ENCODE assay signal across 24 cellular contexts in genomic region chr2:239190346-239190745, GRCh38.
A peak's percentile ranks its signal among the peaks of the same experiment; 100 is the strongest.
DNase-seq lines count a peak whose midpoint lies in the region; ATAC-seq and TF ChIP-seq lines count a peak whose summit lies in the region.
"Had no signal": no experiment of that assay in that cellular context is flagged by ENCODE, and none has a peak within 500 bp of the region (broad histone marks: within the 10 kb centered on the region; RNA-seq: fewer than 3 reads in every experiment).

No MANE protein-coding gene starts in this region.

- peaks cover 47% of the 10 kb centered on the region for H3K36me3 Mint-ChIP-seq in activated naive CD4-positive, alpha-beta T cell treated with anti-CD3 and anti-CD28 coated beads, Interleukin-2, amount 10 ng/mL, durations not matched to agents 7 days and 5 days
- peaks cover 39% of the 10 kb centered on the region for H3K36me3 Mint-ChIP-seq in GM23338 (ENCODE audit: low read depth)

- H3K4me3 Mint-ChIP-seq in activated naive CD4-positive, alpha-beta T cell treated with anti-CD3 and anti-CD28 coated beads, Interleukin-2, amount 10 ng/mL, durations not matched to agents 7 days and 5 days: no peak overlapping the region
- no peak overlapping the region for H3K4me3 Mint-ChIP-seq in GM23338
- H3K4me3 Mint-ChIP-seq: T-cell had no signal

- no peaks in the 10 kb centered on the region for H3K9me3 Mint-ChIP-seq in activated naive CD4-positive, alpha-beta T cell treated with anti-CD3 and anti-CD28 coated beads, Interleukin-2, amount 10 ng/mL, durations not matched to agents 7 days and 5 days
- H3K9me3 Mint-ChIP-seq in GM23338: peaks cover 6% of the 10 kb centered on the region; the same call in 1 of the 3 replicates
- H3K9me3 Mint-ChIP-seq: T-cell had no signal

- peak; percentile 8 for DNase-seq in activated naive CD4-positive, alpha-beta T cell treated with anti-CD3 and anti-CD28 coated beads, Interleukin-2, amount 10 ng/mL, durations not matched to agents 7 days and 5 days
- no peak for DNase-seq in activated naive CD4-positive, alpha-beta T cell treated with anti-CD3 and anti-CD28 coated beads, Interleukin-2, amount 50 U/mL, for 16 hours
- DNase-seq in GM23338 (ENCODE audit: low spot score): no peak
- peak; percentile 35 for DNase-seq in islet precursor cell
- DNase-seq in sigmoid colon: peak; percentile 61
- DNase-seq in medulla oblongata (ENCODE audit: extremely low spot score): no peak
- DNase-seq: activated CD4-positive, alpha-beta T cell treated with anti-CD3 and anti-CD28 coated beads for 1 hour; BE2C; brain microvascular endothelial cell; Caco-2; DMS79 treated with DMSO at 0.1 percent for 48 hours; effector memory CD4-positive, alpha-beta T cell; foreskin keratinocyte; MV-4-11; NCI-H146; NCI-H524 treated with DMSO at 0.1 percent for 48 hours; small intestine; stimulated activated CD4-positive, alpha-beta T cell treated with anti-CD3 and anti-CD28 coated beads, Interleukin-1b, Interleukin-23, amount 100 ng/mL, for 48 hours had no signal

- no peaks in the 10 kb centered on the region; the same call in 1 of the 2 replicates for H4K20me1 ChIP-seq in GM23338 (replicated peaks; ENCODE audit: insufficient read depth)

- no peaks in the 10 kb centered on the region for H3K27me3 ChIP-seq in GM23338 (ENCODE audit: insufficient read depth)
- H3K27me3 ChIP-seq in sigmoid colon: no peaks in the 10 kb centered on the region
- H3K27me3 ChIP-seq: BE2C, brain microvascular endothelial cell, foreskin keratinocyte, vagina had no signal

- H3K4me1 ChIP-seq in GM23338 (ENCODE audit: insufficient read depth): no peaks in the 10 kb centered on the region; the same call in 1 of the 2 replicates
- peaks cover 0 to 43% (median 41%) of the 10 kb centered on the region in 4 donors for H3K4me1 ChIP-seq in sigmoid colon
- H3K4me1 ChIP-seq: BE2C, Caco-2, foreskin keratinocyte, vagina had no signal

- no peak for ATAC-seq in GM23338
- ATAC-seq in HG03039 (IDR thresholded peaks at IDR 0.05; ENCODE audit: unreplicated experiment): no peak
- ATAC-seq in GM21423 (IDR thresholded peaks at IDR 0.05; ENCODE audit: unreplicated experiment): no peak
- ATAC-seq: foreskin keratinocyte, Panc1, T-cell had no signal

- H3K36me3 ChIP-seq in GM23338 (ENCODE audit: insufficient read depth) (peaks cover 6% of the 10 kb centered on the region; the same call in 1 of the 2 replicates), sigmoid colon (peaks cover 28 to 59% (median 41%) of the 10 kb centered on the region in 4 donors)

- peaks cover 19% of the 10 kb centered on the region for H3K79me2 ChIP-seq in GM23338 (replicated peaks; ENCODE audit: insufficient read depth)

- H3K27me3 Mint-ChIP-seq in activated naive CD4-positive, alpha-beta T cell treated with anti-CD3 and anti-CD28 coated beads, Interleukin-2, amount 10 ng/mL, durations not matched to agents 7 days and 5 days: no peaks in the 10 kb centered on the region
- H3K27me3 Mint-ChIP-seq in GM23338 (ENCODE audit: insufficient read depth, low read depth, poor library complexity): peaks cover 13% of the 10 kb centered on the region
- H3K27me3 Mint-ChIP-seq: T-cell had no signal

- H3K9me3 ChIP-seq in sigmoid colon: no peaks in the 10 kb centered on the region
- H3K9me3 ChIP-seq: Caco-2, vagina had no signal

- no peaks in the 10 kb centered on the region for H3F3A ChIP-seq in GM23338 (replicated peaks; ENCODE audit: low read depth)

- H3K9me2 ChIP-seq in GM23338 (ENCODE audit: insufficient read depth): no peaks in the 10 kb centered on the region

- no peak overlapping the region for H2AFZ ChIP-seq in GM23338

- 96 to 98% methylated on average over 22 of the region's 22 CpGs for WGBS in sigmoid colon, 2 donors

- no peak overlapping the region for H3K4me3 ChIP-seq in GM23338
- H3K4me3 ChIP-seq in sigmoid colon: no peak overlapping the region
- H3K4me3 ChIP-seq: vagina had no signal

- CTCF ChIA-PET in activated naive CD4-positive, alpha-beta T cell treated with anti-CD3 and anti-CD28 coated beads, Interleukin-2, amount 10 ng/mL, durations not matched to agents 7 days and 5 days (lab: Charles Lee): no interaction called here

- H3K4me1 Mint-ChIP-seq in activated naive CD4-positive, alpha-beta T cell treated with anti-CD3 and anti-CD28 coated beads, Interleukin-2, amount 10 ng/mL, durations not matched to agents 7 days and 5 days: no peaks in the 10 kb centered on the region
- peaks cover 9% of the 10 kb centered on the region for H3K4me1 Mint-ChIP-seq in GM23338

- H3K27ac ChIP-seq in GM23338 (ENCODE audit: low read depth) (no peak overlapping the region), sigmoid colon (peak overlapping the region in 1 of 4 donors; percentile 26)
- H3K27ac ChIP-seq: brain microvascular endothelial cell, foreskin keratinocyte, KMS-11, vagina had no signal

- H3K27ac Mint-ChIP-seq in activated naive CD4-positive, alpha-beta T cell treated with anti-CD3 and anti-CD28 coated beads, Interleukin-2, amount 10 ng/mL, durations not matched to agents 7 days and 5 days: peak overlapping the region; percentile 33
- 0 out of 2 replicates have a peak overlapping the region, but pooled peaks have one; percentile 8 for H3K27ac Mint-ChIP-seq in GM23338
- H3K27ac Mint-ChIP-seq: T-cell had no signal

- no peak overlapping the region for H3K4me2 ChIP-seq in GM23338
- H3K4me2 ChIP-seq: KMS-11 had no signal

- no peak for TF ChIP-seq EP300 in sigmoid colon (IDR thresholded peaks at IDR 0.05)

- no peak for TF ChIP-seq POLR2A in sigmoid colon (IDR thresholded peaks at IDR 0.05)

- intact Hi-C loops in sigmoid colon (cut with DNase I): no loop called here

- no peak for TF ChIP-seq CTCF in GM23338 (conservative IDR thresholded peaks at IDR 0.05; ENCODE audit: low read depth in 2 of 2)
- TF ChIP-seq CTCF in sigmoid colon (IDR thresholded peaks at IDR 0.05): no peak

TF ChIP-seq in GM23338, 12 proteins besides CTCF, POLR2A, EP300 and RAD21 (continues in another document):
- no peak for TF ChIP-seq POLR2AphosphoS5 (IDR thresholded peaks at IDR 0.05; ENCODE audit: low read depth)
- TF ChIP-seq JUNB (IDR thresholded peaks at IDR 0.05; ENCODE audit: unreplicated experiment): no peak
- TF ChIP-seq EZH2phosphoT487 (IDR thresholded peaks at IDR 0.05; ENCODE audit: unreplicated experiment): no peak
- no peak for TF ChIP-seq CREB1 (CRISPR knock-in tag; IDR thresholded peaks at IDR 0.05; ENCODE audit: low read depth)
- TF ChIP-seq EZH2 (IDR thresholded peaks at IDR 0.05; ENCODE audit: low read depth, unreplicated experiment): no peak
- no peak for TF ChIP-seq STAT1 (IDR thresholded peaks at IDR 0.05; ENCODE audit: unreplicated experiment)
- no peak for TF ChIP-seq REST (IDR thresholded peaks at IDR 0.05; ENCODE audit: unreplicated experiment)
- TF ChIP-seq ZNF114 (CRISPR knock-in tag; IDR thresholded peaks at IDR 0.05): no peak
- TF ChIP-seq NANOG (IDR thresholded peaks at IDR 0.05; ENCODE audit: borderline replicate concordance): no peak

Comparison
In these comparisons a context has a peak if more than half of its experiments do, and no peak if none do; other contexts are left out.
1. DNase-seq: peak in activated naive CD4-positive, alpha-beta T cell treated with anti-CD3 and anti-CD28 coated beads, Interleukin-2, amount 10 ng/mL, durations not matched to agents 7 days and 5 days (single experiment), islet precursor cell (single experiment) and sigmoid colon (single experiment); none in activated naive CD4-positive, alpha-beta T cell treated with anti-CD3 and anti-CD28 coated beads, Interleukin-2, amount 50 U/mL, for 16 hours (single experiment), GM23338 (single experiment) and medulla oblongata (single experiment).